In genomic region chr20:24935140-24935539, GRCh38 we compare ENCODE assay signal across 16 cellular contexts. TPM values are rescaled to one million over a fixed set of nuclear protein-coding genes. Genes with fewer than 3 reads are reported as not detected.
DNase-seq lines count a peak whose midpoint lies in the region; ATAC-seq and TF ChIP-seq lines count a peak whose summit lies in the region.
"Had no signal": no experiment of that assay in that cellular context is flagged by ENCODE, and none has a peak within 500 bp of the region (broad histone marks: within the 10 kb centered on the region; RNA-seq: fewer than 3 reads in every experiment).

No MANE protein-coding gene starts in this region.

- no peak overlapping the region for H3K4me3 ChIP-seq in suprapubic skin
- H3K4me3 ChIP-seq: A549 had no signal

- H3K36me3 ChIP-seq in suprapubic skin, result no peaks in the 10 kb centered on the region
- H3K36me3 ChIP-seq: BE2C had no signal

- TF ChIP-seq POLR2A in suprapubic skin (IDR thresholded peaks at IDR 0.05), result no peak

- 92% methylated on average over 3 of the region's 3 CpGs for WGBS in suprapubic skin

- no peaks in the 10 kb centered on the region for H3K27me3 ChIP-seq in suprapubic skin
- H3K27me3 ChIP-seq: BE2C had no signal

- peaks cover 32% of the 10 kb centered on the region for H3K4me1 Mint-ChIP-seq in activated T-helper 2 cell treated with anti-CD3 and anti-CD28 coated beads, Interferon-gamma antibody, Interleukin-2, Interleukin-4, amounts not matched to agents 10 μg/mL and 5 μg/mL and 100 μg/mL, durations not matched to agents 14 hours and 24 hours and 36 hours (ENCODE audit: low read depth)
- peaks cover 14% of the 10 kb centered on the region for H3K4me1 Mint-ChIP-seq in osteocyte (ENCODE audit: unreplicated experiment)

- ATAC-seq in left lobe of liver, result no peak
- ATAC-seq: A549 had no signal

- H3K4me1 ChIP-seq in suprapubic skin, result peaks cover 11% of the 10 kb centered on the region
- H3K4me1 ChIP-seq: A549, BE2C had no signal

- no peak overlapping the region for H3K4me3 Mint-ChIP-seq in activated T-helper 2 cell treated with anti-CD3 and anti-CD28 coated beads, Interferon-gamma antibody, Interleukin-2, Interleukin-4, amounts not matched to agents 10 μg/mL and 5 μg/mL and 100 μg/mL, durations not matched to agents 14 hours and 24 hours and 36 hours (ENCODE audit: low read depth)
- H3K4me3 Mint-ChIP-seq in osteocyte (ENCODE audit: unreplicated experiment), result no peak overlapping the region
- H3K4me3 Mint-ChIP-seq: CD8-positive, alpha-beta memory T cell; H9 had no signal

- peak; percentile 1 for DNase-seq in activated T-helper 2 cell treated with anti-CD3 and anti-CD28 coated beads, Interferon-gamma antibody, Interleukin-2, Interleukin-4, amounts not matched to agents 10 μg/mL and 5 μg/mL and 100 μg/mL, durations not matched to agents 14 hours and 24 hours and 36 hours (ENCODE audit: low spot score)
- DNase-seq in ecto neural progenitor cell (ENCODE audit: low spot score) (peak; percentile 19), osteocyte (ENCODE audit: extremely low spot score, unreplicated experiment) (peak; percentile 73), suprapubic skin (ENCODE audit: low spot score in 2 of 2) (peak; percentile 38 to 55), HCEC 1CT (no peak), left lobe of liver (ENCODE audit: low spot score) (no peak)
- no peak for DNase-seq in activated naive CD4-positive, alpha-beta T cell (lab: John Stamatoyannopoulos, UW)
- DNase-seq: BE2C; Caco-2; CD8-positive, alpha-beta memory T cell; GOT3; H9 had no signal

- H3K9me3 ChIP-seq in suprapubic skin, result no peaks in the 10 kb centered on the region
- H3K9me3 ChIP-seq: A549, BE2C, Caco-2 had no signal

- H3K9me3 Mint-ChIP-seq in activated T-helper 2 cell treated with anti-CD3 and anti-CD28 coated beads, Interferon-gamma antibody, Interleukin-2, Interleukin-4, amounts not matched to agents 10 μg/mL and 5 μg/mL and 100 μg/mL, durations not matched to agents 14 hours and 24 hours and 36 hours, result peaks cover 4% of the 10 kb centered on the region
- H3K9me3 Mint-ChIP-seq in osteocyte (ENCODE audit: unreplicated experiment), result no peaks in the 10 kb centered on the region
- H3K9me3 Mint-ChIP-seq: CD8-positive, alpha-beta memory T cell had no signal

- intact Hi-C loops in activated T-helper 2 cell treated with anti-CD3 and anti-CD28 coated beads, Interferon-gamma antibody, Interleukin-2, Interleukin-4, amounts not matched to agents 10 μg/mL and 5 μg/mL and 100 μg/mL, durations not matched to agents 14 hours and 24 hours and 36 hours (cut with micrococcal nuclease), result no loop called here

- TF ChIP-seq CTCF in osteocyte (IDR thresholded peaks at IDR 0.05), result no peak
- TF ChIP-seq CTCF in suprapubic skin (IDR thresholded peaks at IDR 0.05), result no peak

- peaks cover 6% of the 10 kb centered on the region for H3K36me3 Mint-ChIP-seq in activated T-helper 2 cell treated with anti-CD3 and anti-CD28 coated beads, Interferon-gamma antibody, Interleukin-2, Interleukin-4, amounts not matched to agents 10 μg/mL and 5 μg/mL and 100 μg/mL, durations not matched to agents 14 hours and 24 hours and 36 hours (ENCODE audit: low read depth)
- no peaks in the 10 kb centered on the region for H3K36me3 Mint-ChIP-seq in osteocyte (ENCODE audit: unreplicated experiment)
- H3K36me3 Mint-ChIP-seq: CD8-positive, alpha-beta memory T cell had no signal

- H3K27ac ChIP-seq in suprapubic skin, result no peak overlapping the region
- H3K27ac ChIP-seq: A549, C4-2B had no signal

- no peaks in the 10 kb centered on the region for H3K27me3 Mint-ChIP-seq in activated T-helper 2 cell treated with anti-CD3 and anti-CD28 coated beads, Interferon-gamma antibody, Interleukin-2, Interleukin-4, amounts not matched to agents 10 μg/mL and 5 μg/mL and 100 μg/mL, durations not matched to agents 14 hours and 24 hours and 36 hours (ENCODE audit: low read depth)
- peaks cover 6% of the 10 kb centered on the region for H3K27me3 Mint-ChIP-seq in osteocyte (ENCODE audit: unreplicated experiment)

- no peak for TF ChIP-seq EP300 in suprapubic skin (IDR thresholded peaks at IDR 0.05)

- H3K27ac Mint-ChIP-seq in activated T-helper 2 cell treated with anti-CD3 and anti-CD28 coated beads, Interferon-gamma antibody, Interleukin-2, Interleukin-4, amounts not matched to agents 10 μg/mL and 5 μg/mL and 100 μg/mL, durations not matched to agents 14 hours and 24 hours and 36 hours, result no peak overlapping the region
- no peak overlapping the region for H3K27ac Mint-ChIP-seq in osteocyte (ENCODE audit: unreplicated experiment)
- H3K27ac Mint-ChIP-seq: H9, IgD-negative memory B cell had no signal

RNA-seq across cellular contexts. Expression of gene CST7, which starts 13.9 kb away (rescaled TPM):
- 115 and 121 TPM in 2 replicates for total RNA-seq in activated T-helper 2 cell treated with anti-CD3 and anti-CD28 coated beads, Interferon-gamma antibody, Interleukin-2, Interleukin-4, amounts not matched to agents 10 μg/mL and 5 μg/mL and 100 μg/mL, durations not matched to agents 14 hours and 24 hours and 36 hours
- total RNA-seq in osteocyte, result not detected in 2 replicates
- 1 to 10 TPM in 2 of 4 donors, under 1 TPM in 1, not detected in 1; 0.97 to 4.1 (median 2.7) TPM for total RNA-seq in suprapubic skin
- total RNA-seq in left lobe of liver, result 0.38 TPM
- total RNA-seq: Caco-2, Daoy, H9 had no signal

RNA-seq across cellular contexts. Expression of gene APMAP, which starts 57.4 kb away (rescaled TPM):
- total RNA-seq in activated T-helper 2 cell treated with anti-CD3 and anti-CD28 coated beads, Interferon-gamma antibody, Interleukin-2, Interleukin-4, amounts not matched to agents 10 μg/mL and 5 μg/mL and 100 μg/mL, durations not matched to agents 14 hours and 24 hours and 36 hours, result 48.5 and 48.8 TPM in 2 replicates
- 76.3 and 80.0 TPM in 2 replicates for total RNA-seq in osteocyte
- 10 to 100 TPM; 61.8 to 89.3 (median 69.9) TPM for total RNA-seq in suprapubic skin
- total RNA-seq in left lobe of liver, result 180 TPM

Comparison
In these comparisons a context has a peak if more than half of its experiments do, and no peak if none do; other contexts are left out.
1. DNase-seq: peak in activated T-helper 2 cell treated with anti-CD3 and anti-CD28 coated beads, Interferon-gamma antibody, Interleukin-2, Interleukin-4, amounts not matched to agents 10 μg/mL and 5 μg/mL and 100 μg/mL, durations not matched to agents 14 hours and 24 hours and 36 hours (single experiment), ecto neural progenitor cell (single experiment), osteocyte (single experiment) and suprapubic skin (2 of 2); none in activated naive CD4-positive, alpha-beta T cell (0 of 4), HCEC 1CT (single experiment) and left lobe of liver (single experiment).
2. RNA of gene CST7, which starts 13.9 kb away (total RNA-seq): 115 to 121 TPM in activated T-helper 2 cell treated with anti-CD3 and anti-CD28 coated beads, Interferon-gamma antibody, Interleukin-2, Interleukin-4, amounts not matched to agents 10 μg/mL and 5 μg/mL and 100 μg/mL, durations not matched to agents 14 hours and 24 hours and 36 hours; 0.97 to 4.1 TPM in suprapubic skin, 0.38 TPM in left lobe of liver (single experiment) and not detected in osteocyte; every median in the first group is over 10 times any median in the second.